In the genomic region with DNA sequence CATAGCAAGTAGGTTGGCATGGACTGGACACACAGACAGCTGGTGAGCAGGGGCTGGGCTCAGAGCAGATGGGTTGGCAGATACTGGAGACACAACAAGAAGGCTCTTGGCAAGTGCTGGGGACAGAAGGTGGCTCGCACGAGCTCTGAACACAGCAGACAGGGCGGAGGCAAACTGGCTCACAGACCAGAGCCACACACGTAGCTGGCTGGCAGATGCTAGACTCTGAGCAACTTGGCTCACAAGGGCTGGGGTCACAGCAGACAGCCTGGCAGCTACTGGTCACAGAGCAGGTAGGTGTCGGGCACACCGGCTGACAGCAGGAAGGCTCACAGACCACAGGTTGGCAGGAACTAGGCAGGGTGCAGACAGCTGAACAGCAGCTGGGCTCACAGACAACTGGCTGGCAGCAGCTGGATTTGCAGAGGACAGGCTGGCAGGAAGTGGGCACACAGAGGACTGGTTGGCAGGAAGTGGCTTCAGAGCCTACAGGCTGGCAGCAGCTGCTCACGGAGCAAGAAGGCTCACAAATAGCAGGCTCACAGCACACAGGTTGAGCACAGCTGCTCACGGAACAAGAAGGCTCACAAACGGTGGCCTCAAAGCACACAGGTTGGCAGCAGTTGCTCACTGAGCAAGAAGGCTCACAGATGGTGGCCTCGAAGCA, we compare ENCODE assay signal across 8 cellular contexts. TPM values are rescaled to one million over a fixed set of nuclear protein-coding genes. Genes with fewer than 3 reads are reported as not detected.
DNase-seq lines count a peak whose midpoint lies in the region; ATAC-seq and TF ChIP-seq lines count a peak whose summit lies in the region.

No MANE protein-coding gene starts in this region.

- H3K4me1 Mint-ChIP-seq in HFFc6 (ENCODE audit: low read depth), result peaks cover 13% of the 10 kb centered on the region

- H3K4me1 ChIP-seq in right cardiac atrium (ENCODE audit: control insufficient read depth, insufficient read depth, low read length) (no peaks in the 10 kb centered on the region), tibial artery (peaks cover 0 to 8% (median 0%) of the 10 kb centered on the region in 4 donors)

- H3K27ac ChIP-seq in right cardiac atrium (ENCODE audit: low read length) (no peak overlapping the region), tibial artery (no peak overlapping the region)

- H3K9me3 ChIP-seq in right cardiac atrium (ENCODE audit: control insufficient read depth, low read length) (no peaks in the 10 kb centered on the region), tibial artery (no peaks in the 10 kb centered on the region)

- peak; percentile 27 for DNase-seq in DMS153 treated with DMSO at 0.1 percent for 48 hours (lab: John Stamatoyannopoulos, UW; ENCODE audit: unreplicated experiment)
- peak; percentile 95 for DNase-seq in NCI-H1694 treated with DMSO at 0.1 percent for 48 hours (lab: John Stamatoyannopoulos, UW)
- peak; percentile 68 for DNase-seq in activated CD8-positive, alpha-beta memory T cell treated with anti-CD3 and anti-CD28 coated beads, Interleukin-2, amount 50 U/mL, for 48 hours
- DNase-seq in right cardiac atrium, result peak in 2 of 3 donors; percentile 55 to 72
- DNase-seq in stimulated activated CD8-positive, alpha-beta memory T cell treated with anti-CD3 and anti-CD28 coated beads, Interleukin-12 subunit alpha, Interleukin-12 subunit beta, amount 100 ng/mL, for 1 hour (ENCODE audit: low read depth), result peak; percentile 55
- no peak for DNase-seq in HFFc6
- no peak for DNase-seq in NCI-H526 treated with DMSO at 0.1 percent for 48 hours (lab: John Stamatoyannopoulos, UW)
- DNase-seq in tibial artery, result no peak

- no peaks in the 10 kb centered on the region for H3K36me3 Mint-ChIP-seq in HFFc6 (ENCODE audit: low read depth)

- no peaks in the 10 kb centered on the region for H3K36me3 ChIP-seq in tibial artery

- H3K27me3 ChIP-seq in right cardiac atrium (ENCODE audit: control insufficient read depth, insufficient read depth) (no peaks in the 10 kb centered on the region), tibial artery (peaks cover 0 to 16% of the 10 kb centered on the region in 2 donors)

- TF ChIP-seq CTCF in HFFc6 (IDR thresholded peaks at IDR 0.05) (no peak), tibial artery (IDR thresholded peaks at IDR 0.05) (no peak)

- intact Hi-C loops in right cardiac atrium (cut with DNase I) (no loop called here), tibial artery (cut with DNase I; ENCODE audit: low total_unique reads) (no loop called here)

- peaks cover 7% of the 10 kb centered on the region for H3K27me3 Mint-ChIP-seq in HFFc6 (ENCODE audit: insufficient read depth)

- no peak overlapping the region for H3K4me3 Mint-ChIP-seq in HFFc6

- 60% methylated on average over 10 of the region's 10 CpGs for WGBS in right cardiac atrium

- peak; percentile 42 to 47 for ATAC-seq in right cardiac atrium

- no peaks in the 10 kb centered on the region; the same call in 1 of the 2 replicates for H3K9me3 Mint-ChIP-seq in HFFc6

- H3K4me3 ChIP-seq in right cardiac atrium (ENCODE audit: low read length) (no peak overlapping the region), tibial artery (no peak overlapping the region)

- H3K27ac Mint-ChIP-seq in HFFc6, result no peak overlapping the region

RNA-seq across cellular contexts. Expression of a gene that starts 0.7 kb away (rescaled TPM):
- not detected for total RNA-seq in right cardiac atrium
- not detected for polyA plus RNA-seq in right cardiac atrium
- total RNA-seq in HFFc6 (2021; fragmentation: NEBNext Ultra II Directional; extraction: Animal tissue kit (Norgen Biotek cat#: 25700)), result not detected

RNA-seq across cellular contexts. Expression of a gene that starts 5.7 kb away (rescaled TPM):
- total RNA-seq in right cardiac atrium, result not detected
- polyA plus RNA-seq in right cardiac atrium, result not detected
- not detected for total RNA-seq in HFFc6 (2021; fragmentation: NEBNext Ultra II Directional; extraction: Animal tissue kit (Norgen Biotek cat#: 25700))

RNA-seq across cellular contexts. Expression of a gene that starts 7.1 kb away (rescaled TPM):
- not detected for total RNA-seq in right cardiac atrium
- not detected for polyA plus RNA-seq in right cardiac atrium
- not detected for total RNA-seq in HFFc6 (2021; fragmentation: NEBNext Ultra II Directional; extraction: Animal tissue kit (Norgen Biotek cat#: 25700))

RNA-seq across cellular contexts. Expression of a gene that starts 32.9 kb away (rescaled TPM):
- not detected for total RNA-seq in right cardiac atrium
- not detected for polyA plus RNA-seq in right cardiac atrium
- total RNA-seq in HFFc6 (2021; fragmentation: NEBNext Ultra II Directional; extraction: Animal tissue kit (Norgen Biotek cat#: 25700)), result not detected

RNA-seq across cellular contexts. Expression of a gene that starts 42.2 kb away (rescaled TPM):
- total RNA-seq in right cardiac atrium, result not detected
- polyA plus RNA-seq in right cardiac atrium, result not detected
- total RNA-seq in HFFc6 (2021; fragmentation: NEBNext Ultra II Directional; extraction: Animal tissue kit (Norgen Biotek cat#: 25700)), result not detected

Comparison
In these comparisons a context has a peak if more than half of its experiments do, and no peak if none do; other contexts are left out.
1. DNase-seq: peak in DMS153 treated with DMSO at 0.1 percent for 48 hours (single experiment), NCI-H1694 treated with DMSO at 0.1 percent for 48 hours (single experiment), activated CD8-positive, alpha-beta memory T cell treated with anti-CD3 and anti-CD28 coated beads, Interleukin-2, amount 50 U/mL, for 48 hours (single experiment), right cardiac atrium (2 of 3) and stimulated activated CD8-positive, alpha-beta memory T cell treated with anti-CD3 and anti-CD28 coated beads, Interleukin-12 subunit alpha, Interleukin-12 subunit beta, amount 100 ng/mL, for 1 hour (single experiment); none in HFFc6 (single experiment), NCI-H526 treated with DMSO at 0.1 percent for 48 hours (single experiment) and tibial artery (0 of 2).